8 cellular contexts compared by ENCODE assay signal in genomic region chr1:35568975-35569395, GRCh38. TPM values are rescaled to one million over a fixed set of nuclear protein-coding genes. Genes with fewer than 3 reads are reported as not detected.
A peak's percentile ranks its signal among the peaks of the same experiment; 100 is the strongest.
DNase-seq lines count a peak whose midpoint lies in the region; ATAC-seq and TF ChIP-seq lines count a peak whose summit lies in the region.

No MANE protein-coding gene starts in this region.

- DNase-seq in CD14-positive monocyte (ENCODE audit: low spot score) (no peak), NCI-H748 treated with DMSO at 0.1 percent for 48 hours (lab: John Stamatoyannopoulos, UW) (peak; percentile 59), mesenchymal stem cell (peak; percentile 72)
- peak; percentile 81 for DNase-seq in activated CD8-positive, alpha-beta T cell treated with anti-CD3 and anti-CD28 coated beads for 36 hours
- DNase-seq in effector memory CD8-positive, alpha-beta T cell = peak; percentile 54 to 68 (median 58)
- peak; percentile 27 for DNase-seq in stimulated activated naive B cell treated with anti-CD40 and anti-IgM and Interleukin-4, amounts not matched to agents 10 μg/mL and 1 μg/mL and 100 μg/mL, for 72 hours

- H2AK5ac ChIP-seq in mesenchymal stem cell (ENCODE audit: low read length, severe bottlenecking) = no peak overlapping the region

- POLR2A ChIA-PET in HEK293 (lab: Yijun Ruan, JAX) = interaction anchor here (0.6 to 1.5 kb wide), 6 partner anchors 10 to 208 kb away, joined by 3 to 10 read pairs (median 4); partner anchors contain the start of genes CLSPN, KIAA0319L and NCDN
- POLR2A ChIA-PET in activated CD8-positive, alpha-beta T cell treated with anti-CD3 and anti-CD28 coated beads for 36 hours (lab: Charles Lee) = interaction anchor here (1.3 to 2.2 kb wide), 3 partner anchors 9 to 201 kb away, joined by 5 to 8 read pairs (median 6); no protein-coding TSS in a partner anchor

- no peaks in the 10 kb centered on the region for H3K4me1 ChIP-seq in HEK293 (ENCODE audit: control insufficient read depth, insufficient read depth, low read length)
- peaks cover 13% of the 10 kb centered on the region for H3K4me1 ChIP-seq in mesenchymal stem cell (ENCODE audit: control insufficient read depth, insufficient read depth, low read depth, low read length)

- ATAC-seq in activated CD8-positive, alpha-beta T cell treated with anti-CD3 and anti-CD28 coated beads for 36 hours = peak; percentile 72
- ATAC-seq in effector memory CD8-positive, alpha-beta T cell (replicated peaks) = peak; percentile 61
- peak; percentile 68 to 70 for ATAC-seq in stimulated activated naive B cell treated with anti-CD40 and anti-IgM and Interleukin-4, amounts not matched to agents 10 μg/mL and 1 μg/mL and 100 μg/mL, for 72 hours (replicated peaks)
- no peak for ATAC-seq in HG03039 (IDR thresholded peaks at IDR 0.05; ENCODE audit: unreplicated experiment)

- no peak overlapping the region for H2BK120ac ChIP-seq in mesenchymal stem cell (ENCODE audit: low read depth, low read length)

- no peaks in the 10 kb centered on the region for H3K9me3 Mint-ChIP-seq in CD14-positive monocyte
- no peaks in the 10 kb centered on the region for H3K9me3 Mint-ChIP-seq in activated CD8-positive, alpha-beta T cell treated with anti-CD3 and anti-CD28 coated beads for 36 hours
- no peaks in the 10 kb centered on the region for H3K9me3 Mint-ChIP-seq in effector memory CD8-positive, alpha-beta T cell
- no peaks in the 10 kb centered on the region for H3K9me3 Mint-ChIP-seq in stimulated activated naive B cell treated with anti-CD40 and anti-IgM and Interleukin-4, amounts not matched to agents 10 μg/mL and 1 μg/mL and 100 μg/mL, for 72 hours

- H3K4me1 Mint-ChIP-seq in CD14-positive monocyte = peaks cover 15% of the 10 kb centered on the region
- peaks cover 7% of the 10 kb centered on the region for H3K4me1 Mint-ChIP-seq in activated CD8-positive, alpha-beta T cell treated with anti-CD3 and anti-CD28 coated beads for 36 hours (ENCODE audit: low read depth)
- peaks cover 14 to 27% of the 10 kb centered on the region in 2 donors for H3K4me1 Mint-ChIP-seq in effector memory CD8-positive, alpha-beta T cell (ENCODE audit: low read depth in 2 of 2)
- H3K4me1 Mint-ChIP-seq in stimulated activated naive B cell treated with anti-CD40 and anti-IgM and Interleukin-4, amounts not matched to agents 10 μg/mL and 1 μg/mL and 100 μg/mL, for 72 hours = peaks cover 10 to 17% of the 10 kb centered on the region in 2 donors

- TF ChIP-seq CTCF in CD14-positive monocyte (IDR thresholded peaks at IDR 0.05) (peak; percentile 91), HEK293 (tag by site-specific recombination; IDR thresholded peaks at IDR 0.05) (peak; percentile 91)
- peak; percentile 90 for TF ChIP-seq CTCF in activated CD8-positive, alpha-beta T cell treated with anti-CD3 and anti-CD28 coated beads for 36 hours (IDR thresholded peaks at IDR 0.05)

- H4K8ac ChIP-seq in mesenchymal stem cell (ENCODE audit: low read length) = no peak overlapping the region

- peaks cover 14 to 23% (median 15%) of the 10 kb centered on the region in 3 donors for H3K27me3 Mint-ChIP-seq in CD14-positive monocyte (ENCODE audit: low read depth in 3 of 3)
- peaks cover 4% of the 10 kb centered on the region for H3K27me3 Mint-ChIP-seq in activated CD8-positive, alpha-beta T cell treated with anti-CD3 and anti-CD28 coated beads for 36 hours
- H3K27me3 Mint-ChIP-seq in effector memory CD8-positive, alpha-beta T cell = no peaks in the 10 kb centered on the region
- H3K27me3 Mint-ChIP-seq in stimulated activated naive B cell treated with anti-CD40 and anti-IgM and Interleukin-4, amounts not matched to agents 10 μg/mL and 1 μg/mL and 100 μg/mL, for 72 hours = peaks cover 4 to 9% of the 10 kb centered on the region in 2 donors

- no peak overlapping the region for H2AFZ ChIP-seq in mesenchymal stem cell (ENCODE audit: low read depth, low read length)

- H3K4ac ChIP-seq in mesenchymal stem cell (ENCODE audit: low read depth in 1 of 2, low read length in 2 of 2) = no peak overlapping the region

- H2BK12ac ChIP-seq in mesenchymal stem cell (ENCODE audit: low read length in 2 of 2) = no peak overlapping the region

- no peak overlapping the region for H3K14ac ChIP-seq in mesenchymal stem cell (ENCODE audit: low read length in 2 of 2)

- H3K4me3 ChIP-seq in HEK293 (ENCODE audit: low read depth, low read length) (no peak overlapping the region), mesenchymal stem cell (ENCODE audit: insufficient read depth in 1 of 2, low read depth in 1 of 2, low read length in 2 of 2) (no peak overlapping the region)

- CTCF ChIA-PET in HEK293 (lab: Yijun Ruan, JAX) = interaction anchor here (0.6 to 3.6 kb wide), 46 partner anchors 10 to 564 kb away, joined by 3 to 83 read pairs (median 4); partner anchors contain the start of gene CLSPN
- CTCF ChIA-PET in activated CD8-positive, alpha-beta T cell treated with anti-CD3 and anti-CD28 coated beads for 36 hours (lab: Charles Lee) = interaction anchor here (0.7 to 5.9 kb wide), 46 partner anchors 9 to 490 kb away, joined by 3 to 76 read pairs (median 4); partner anchors contain the start of genes CLSPN, KIAA0319L, NCDN and ZMYM1

- H2BK5ac ChIP-seq in mesenchymal stem cell (ENCODE audit: low read depth, low read length, poor library complexity, severe bottlenecking) = no peak overlapping the region

- peaks cover 0 to 32% of the 10 kb centered on the region in 2 experiments; a peak in 1 of 3 replicates for H3K36me3 ChIP-seq in HEK293 (ENCODE audit: control insufficient read depth in 2 of 2, insufficient read depth in 1 of 2, low read length in 2 of 2)
- peaks cover 28 to 31% of the 10 kb centered on the region in 2 experiments for H3K36me3 ChIP-seq in mesenchymal stem cell (ENCODE audit: control insufficient read depth in 1 of 2, insufficient read depth in 2 of 2, low read depth in 1 of 2, low read length in 2 of 2)

- 50% methylated on average over 2 of the region's 4 CpGs for WGBS in mesenchymal stem cell

- H3K23ac ChIP-seq in mesenchymal stem cell (ENCODE audit: low read length in 2 of 2) = no peak overlapping the region

- H3K27ac Mint-ChIP-seq in CD14-positive monocyte = peak overlapping the region in 1 of 7 donors; percentile 21
- no peak overlapping the region for H3K27ac Mint-ChIP-seq in activated CD8-positive, alpha-beta T cell treated with anti-CD3 and anti-CD28 coated beads for 36 hours
- H3K27ac Mint-ChIP-seq in effector memory CD8-positive, alpha-beta T cell = no peak overlapping the region
- no peak overlapping the region for H3K27ac Mint-ChIP-seq in stimulated activated naive B cell treated with anti-CD40 and anti-IgM and Interleukin-4, amounts not matched to agents 10 μg/mL and 1 μg/mL and 100 μg/mL, for 72 hours

- no peak overlapping the region for H3K4me2 ChIP-seq in mesenchymal stem cell (ENCODE audit: low read length, poor library complexity, severe bottlenecking)

- no peaks in the 10 kb centered on the region for H3K9me3 ChIP-seq in HEK293 (ENCODE audit: control insufficient read depth, insufficient read depth, low read depth, low read length)
- H3K9me3 ChIP-seq in mesenchymal stem cell (ENCODE audit: control insufficient read depth, low read length) = no peaks in the 10 kb centered on the region

- no peak overlapping the region for H4K91ac ChIP-seq in mesenchymal stem cell (ENCODE audit: low read length)

- peaks cover 40 to 44% of the 10 kb centered on the region in 2 donors for H3K36me3 Mint-ChIP-seq in CD14-positive monocyte
- peaks cover 8% of the 10 kb centered on the region for H3K36me3 Mint-ChIP-seq in activated CD8-positive, alpha-beta T cell treated with anti-CD3 and anti-CD28 coated beads for 36 hours (ENCODE audit: low read depth)
- H3K36me3 Mint-ChIP-seq in effector memory CD8-positive, alpha-beta T cell (ENCODE audit: insufficient read depth) = peaks cover 3% of the 10 kb centered on the region
- H3K36me3 Mint-ChIP-seq in stimulated activated naive B cell treated with anti-CD40 and anti-IgM and Interleukin-4, amounts not matched to agents 10 μg/mL and 1 μg/mL and 100 μg/mL, for 72 hours = peaks cover 8 to 19% of the 10 kb centered on the region in 2 donors

- peak overlapping the region; percentile 52 for H3K9ac ChIP-seq in mesenchymal stem cell (ENCODE audit: low read length)

- intact Hi-C loops in CD14-positive monocyte (cut with micrococcal nuclease) = loop anchor here (2.0 to 5.0 kb wide), 3 partner anchors 153 to 204 kb away; no protein-coding TSS in a partner anchor
- intact Hi-C loops in activated CD8-positive, alpha-beta T cell treated with anti-CD3 and anti-CD28 coated beads for 36 hours (cut with micrococcal nuclease) = loop anchor here (2.0 kb wide), 1 partner anchor 206 kb away; no protein-coding TSS in a partner anchor

- no peak overlapping the region for H2BK15ac ChIP-seq in mesenchymal stem cell (ENCODE audit: low read depth, poor library complexity, severe bottlenecking)

- H3K4me3 Mint-ChIP-seq in CD14-positive monocyte = no peak overlapping the region
- H3K4me3 Mint-ChIP-seq in activated CD8-positive, alpha-beta T cell treated with anti-CD3 and anti-CD28 coated beads for 36 hours = no peak overlapping the region
- H3K4me3 Mint-ChIP-seq in effector memory CD8-positive, alpha-beta T cell = no peak overlapping the region
- no peak overlapping the region for H3K4me3 Mint-ChIP-seq in stimulated activated naive B cell treated with anti-CD40 and anti-IgM and Interleukin-4, amounts not matched to agents 10 μg/mL and 1 μg/mL and 100 μg/mL, for 72 hours

- no peak overlapping the region for H3K18ac ChIP-seq in mesenchymal stem cell (ENCODE audit: low read depth in 1 of 2, low read length in 2 of 2)

- peaks cover 24 to 35% of the 10 kb centered on the region in 2 experiments for H3K27me3 ChIP-seq in mesenchymal stem cell (ENCODE audit: control insufficient read depth in 1 of 2, insufficient read depth in 1 of 2, low read length in 2 of 2)

- H3K27ac ChIP-seq in HEK293 (ENCODE audit: extremely low read depth, low read depth, low read length) (no peak overlapping the region), mesenchymal stem cell (ENCODE audit: low read length, poor library complexity, severe bottlenecking) (no peak overlapping the region)

- H3K79me1 ChIP-seq in mesenchymal stem cell (replicated peaks; ENCODE audit: low read length, poor library complexity, severe bottlenecking) = peaks cover 7% of the 10 kb centered on the region

RNA-seq across cellular contexts. Expression of gene TFAP2E, which starts 4.1 kb away (rescaled TPM):
- polyA plus RNA-seq in CD14-positive monocyte = 1 to 10 TPM in 1 of 2 donors, under 1 TPM in 1; 0.77 to 1.5 TPM
- total RNA-seq in activated CD8-positive, alpha-beta T cell treated with anti-CD3 and anti-CD28 coated beads for 36 hours = under 1 TPM; 0.56 to 0.58 TPM
- 0.11 TPM for polyA plus RNA-seq in mesenchymal stem cell (2013, experiment 1 of 2)
- 0.10 TPM for polyA plus RNA-seq in mesenchymal stem cell (2013, experiment 2 of 2)

RNA-seq across cellular contexts. Expression of gene NCDN, which starts 11.4 kb away (rescaled TPM):
- 1 to 10 TPM; 5.0 to 7.0 TPM for polyA plus RNA-seq in CD14-positive monocyte
- total RNA-seq in activated CD8-positive, alpha-beta T cell treated with anti-CD3 and anti-CD28 coated beads for 36 hours = 10 to 100 TPM; 17.3 to 17.5 TPM
- 19.5 TPM for polyA plus RNA-seq in mesenchymal stem cell (2013, experiment 1 of 2)
- polyA plus RNA-seq in mesenchymal stem cell (2013, experiment 2 of 2) = 20.1 TPM

RNA-seq across cellular contexts. Expression of gene KIAA0319L, which starts 11.8 kb away (rescaled TPM):
- polyA plus RNA-seq in CD14-positive monocyte = 10 to 100 TPM; 20.6 to 28.6 TPM
- 10 to 100 TPM; 22.8 to 30.9 TPM for total RNA-seq in activated CD8-positive, alpha-beta T cell treated with anti-CD3 and anti-CD28 coated beads for 36 hours
- polyA plus RNA-seq in mesenchymal stem cell (2013, experiment 1 of 2) = 37.8 TPM
- 37.6 TPM for polyA plus RNA-seq in mesenchymal stem cell (2013, experiment 2 of 2)
